Comparison of ENCODE assay signal across 1 cellular context in genomic region chr6:170366248-170366960, GRCh38.
A peak's percentile ranks its signal among the peaks of the same experiment; 100 is the strongest.
TF ChIP-seq lines count a peak whose summit lies in the region.

No MANE protein-coding gene starts in this region.

TF ChIP-seq in HepG2, 621 proteins besides CTCF, POLR2A, EP300 and RAD21 (continued from another document and continues in another):
- TF ChIP-seq ZXDC (CRISPR knock-in tag; IDR thresholded peaks at IDR 0.05), result no peak
- no peak for TF ChIP-seq RARG (CRISPR knock-in tag; IDR thresholded peaks at IDR 0.05; ENCODE audit: low read depth)
- no peak for TF ChIP-seq SP140L (CRISPR knock-in tag; IDR thresholded peaks at IDR 0.05; ENCODE audit: borderline replicate concordance)
- TF ChIP-seq JDP2 (CRISPR knock-in tag; IDR thresholded peaks at IDR 0.05; ENCODE audit: borderline replicate concordance), result no peak
- no peak for TF ChIP-seq HNRNPK (IDR thresholded peaks at IDR 0.05; ENCODE audit: low read depth, low read length, poor library complexity, severe bottlenecking)
- no peak for TF ChIP-seq HOXA7 (CRISPR knock-in tag; IDR thresholded peaks at IDR 0.05)
- TF ChIP-seq, protein P1, sequence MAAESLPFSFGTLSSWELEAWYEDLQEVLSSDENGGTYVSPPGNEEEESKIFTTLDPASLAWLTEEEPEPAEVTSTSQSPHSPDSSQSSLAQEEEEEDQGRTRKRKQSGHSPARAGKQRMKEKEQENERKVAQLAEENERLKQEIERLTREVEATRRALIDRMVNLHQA (CRISPR knock-in tag; IDR thresholded peaks at IDR 0.05), result no peak
- TF ChIP-seq ZNF253 (CRISPR knock-in tag; IDR thresholded peaks at IDR 0.05; ENCODE audit: borderline replicate concordance), result no peak
- TF ChIP-seq, protein P2, sequence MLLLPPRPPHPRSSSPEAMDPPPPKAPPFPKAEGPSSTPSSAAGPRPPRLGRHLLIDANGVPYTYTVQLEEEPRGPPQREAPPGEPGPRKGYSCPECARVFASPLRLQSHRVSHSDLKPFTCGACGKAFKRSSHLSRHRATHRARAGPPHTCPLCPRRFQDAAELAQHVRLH (CRISPR knock-in tag; IDR thresholded peaks at IDR 0.05; ENCODE audit: borderline replicate concordance, low read depth), result no peak
- TF ChIP-seq TRIM22 (IDR thresholded peaks at IDR 0.05), result no peak
- TF ChIP-seq, protein P3, sequence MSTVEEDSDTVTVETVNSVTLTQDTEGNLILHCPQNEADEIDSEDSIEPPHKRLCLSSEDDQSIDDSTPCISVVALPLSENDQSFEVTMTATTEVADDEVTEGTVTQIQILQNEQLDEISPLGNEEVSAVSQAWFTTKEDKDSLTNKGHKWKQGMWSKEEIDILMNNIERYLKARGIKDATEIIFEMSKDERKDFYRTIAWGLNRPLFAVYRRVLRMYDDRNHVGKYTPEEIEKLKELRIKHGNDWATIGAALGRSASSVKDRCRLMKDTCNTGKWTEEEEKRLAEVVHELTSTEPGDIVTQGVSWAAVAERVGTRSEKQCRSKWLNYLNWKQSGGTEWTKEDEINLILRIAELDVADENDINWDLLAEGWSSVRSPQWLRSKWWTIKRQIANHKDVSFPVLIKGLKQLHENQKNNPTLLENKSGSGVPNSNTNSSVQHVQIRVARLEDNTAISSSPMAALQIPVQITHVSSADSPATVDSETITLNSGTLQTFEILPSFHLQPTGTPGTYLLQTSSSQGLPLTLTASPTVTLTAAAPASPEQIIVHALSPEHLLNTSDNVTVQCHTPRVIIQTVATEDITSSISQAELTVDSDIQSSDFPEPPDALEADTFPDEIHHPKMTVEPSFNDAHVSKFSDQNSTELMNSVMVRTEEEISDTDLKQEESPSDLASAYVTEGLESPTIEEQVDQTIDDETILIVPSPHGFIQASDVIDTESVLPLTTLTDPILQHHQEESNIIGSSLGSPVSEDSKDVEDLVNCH (CRISPR knock-in tag; IDR thresholded peaks at IDR 0.05), result no peak
- no peak for TF ChIP-seq ETV6 (CRISPR knock-in tag; conservative IDR thresholded peaks at IDR 0.05)
- no peak for TF ChIP-seq PAX8 (CRISPR knock-in tag; IDR thresholded peaks at IDR 0.05; ENCODE audit: borderline replicate concordance)
- no peak for TF ChIP-seq SCMH1 (CRISPR knock-in tag; IDR thresholded peaks at IDR 0.05; ENCODE audit: borderline replicate concordance)
- TF ChIP-seq, protein P4, sequence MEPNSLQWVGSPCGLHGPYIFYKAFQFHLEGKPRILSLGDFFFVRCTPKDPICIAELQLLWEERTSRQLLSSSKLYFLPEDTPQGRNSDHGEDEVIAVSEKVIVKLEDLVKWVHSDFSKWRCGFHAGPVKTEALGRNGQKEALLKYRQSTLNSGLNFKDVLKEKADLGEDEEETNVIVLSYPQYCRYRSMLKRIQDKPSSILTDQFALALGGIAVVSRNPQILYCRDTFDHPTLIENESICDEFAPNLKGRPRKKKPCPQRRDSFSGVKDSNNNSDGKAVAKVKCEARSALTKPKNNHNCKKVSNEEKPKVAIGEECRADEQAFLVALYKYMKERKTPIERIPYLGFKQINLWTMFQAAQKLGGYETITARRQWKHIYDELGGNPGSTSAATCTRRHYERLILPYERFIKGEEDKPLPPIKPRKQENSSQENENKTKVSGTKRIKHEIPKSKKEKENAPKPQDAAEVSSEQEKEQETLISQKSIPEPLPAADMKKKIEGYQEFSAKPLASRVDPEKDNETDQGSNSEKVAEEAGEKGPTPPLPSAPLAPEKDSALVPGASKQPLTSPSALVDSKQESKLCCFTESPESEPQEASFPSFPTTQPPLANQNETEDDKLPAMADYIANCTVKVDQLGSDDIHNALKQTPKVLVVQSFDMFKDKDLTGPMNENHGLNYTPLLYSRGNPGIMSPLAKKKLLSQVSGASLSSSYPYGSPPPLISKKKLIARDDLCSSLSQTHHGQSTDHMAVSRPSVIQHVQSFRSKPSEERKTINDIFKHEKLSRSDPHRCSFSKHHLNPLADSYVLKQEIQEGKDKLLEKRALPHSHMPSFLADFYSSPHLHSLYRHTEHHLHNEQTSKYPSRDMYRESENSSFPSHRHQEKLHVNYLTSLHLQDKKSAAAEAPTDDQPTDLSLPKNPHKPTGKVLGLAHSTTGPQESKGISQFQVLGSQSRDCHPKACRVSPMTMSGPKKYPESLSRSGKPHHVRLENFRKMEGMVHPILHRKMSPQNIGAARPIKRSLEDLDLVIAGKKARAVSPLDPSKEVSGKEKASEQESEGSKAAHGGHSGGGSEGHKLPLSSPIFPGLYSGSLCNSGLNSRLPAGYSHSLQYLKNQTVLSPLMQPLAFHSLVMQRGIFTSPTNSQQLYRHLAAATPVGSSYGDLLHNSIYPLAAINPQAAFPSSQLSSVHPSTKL (CRISPR knock-in tag; IDR thresholded peaks at IDR 0.05), result peak; percentile 85
- peak; percentile 46; the same call in 1 of the 2 replicates for TF ChIP-seq ZBTB7B (CRISPR knock-in tag; IDR thresholded peaks at IDR 0.05)
- TF ChIP-seq MAFG (CRISPR knock-in tag; IDR thresholded peaks at IDR 0.05), result no peak
- no peak for TF ChIP-seq ZBTB21 (CRISPR knock-in tag; IDR thresholded peaks at IDR 0.05)
- TF ChIP-seq ATAD3A (CRISPR knock-in tag; IDR thresholded peaks at IDR 0.05), result no peak
- TF ChIP-seq TBP (CRISPR knock-in tag; IDR thresholded peaks at IDR 0.05), result no peak
- TF ChIP-seq GABPB1 (CRISPR knock-in tag; IDR thresholded peaks at IDR 0.05), result no peak
- no peak for TF ChIP-seq PRPF4 (IDR thresholded peaks at IDR 0.05; ENCODE audit: low read depth, low read length, poor library complexity, severe bottlenecking)
- TF ChIP-seq ZNF510 (CRISPR knock-in tag; IDR thresholded peaks at IDR 0.05; ENCODE audit: low read depth), result no peak
- TF ChIP-seq ZNF264 (CRISPR knock-in tag; IDR thresholded peaks at IDR 0.05), result no peak
- TF ChIP-seq ZBTB7A (CRISPR knock-in tag; IDR thresholded peaks at IDR 0.05), result no peak
- no peak for TF ChIP-seq ZNF234 (CRISPR knock-in tag; conservative IDR thresholded peaks at IDR 0.05)
- TF ChIP-seq HMG20B (CRISPR knock-in tag; conservative IDR thresholded peaks at IDR 0.05), result no peak
- TF ChIP-seq MED8 (CRISPR knock-in tag; IDR thresholded peaks at IDR 0.05; ENCODE audit: insufficient replicate concordance), result no peak
- TF ChIP-seq, protein P5, sequence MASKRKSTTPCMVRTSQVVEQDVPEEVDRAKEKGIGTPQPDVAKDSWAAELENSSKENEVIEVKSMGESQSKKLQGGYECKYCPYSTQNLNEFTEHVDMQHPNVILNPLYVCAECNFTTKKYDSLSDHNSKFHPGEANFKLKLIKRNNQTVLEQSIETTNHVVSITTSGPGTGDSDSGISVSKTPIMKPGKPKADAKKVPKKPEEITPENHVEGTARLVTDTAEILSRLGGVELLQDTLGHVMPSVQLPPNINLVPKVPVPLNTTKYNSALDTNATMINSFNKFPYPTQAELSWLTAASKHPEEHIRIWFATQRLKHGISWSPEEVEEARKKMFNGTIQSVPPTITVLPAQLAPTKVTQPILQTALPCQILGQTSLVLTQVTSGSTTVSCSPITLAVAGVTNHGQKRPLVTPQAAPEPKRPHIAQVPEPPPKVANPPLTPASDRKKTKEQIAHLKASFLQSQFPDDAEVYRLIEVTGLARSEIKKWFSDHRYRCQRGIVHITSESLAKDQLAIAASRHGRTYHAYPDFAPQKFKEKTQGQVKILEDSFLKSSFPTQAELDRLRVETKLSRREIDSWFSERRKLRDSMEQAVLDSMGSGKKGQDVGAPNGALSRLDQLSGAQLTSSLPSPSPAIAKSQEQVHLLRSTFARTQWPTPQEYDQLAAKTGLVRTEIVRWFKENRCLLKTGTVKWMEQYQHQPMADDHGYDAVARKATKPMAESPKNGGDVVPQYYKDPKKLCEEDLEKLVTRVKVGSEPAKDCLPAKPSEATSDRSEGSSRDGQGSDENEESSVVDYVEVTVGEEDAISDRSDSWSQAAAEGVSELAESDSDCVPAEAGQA (IDR thresholded peaks at IDR 0.05; ENCODE audit: low read depth), result no peak
- TF ChIP-seq, protein P5 (CRISPR knock-in tag; IDR thresholded peaks at IDR 0.05; ENCODE audit: borderline replicate concordance), result no peak
- no peak for TF ChIP-seq ZNF773 (CRISPR knock-in tag; IDR thresholded peaks at IDR 0.05; ENCODE audit: borderline replicate concordance)
- no peak for TF ChIP-seq SAFB2 (CRISPR knock-in tag; IDR thresholded peaks at IDR 0.05; ENCODE audit: borderline replicate concordance, low read depth)
- 0 out of 2 replicates have a peak, but pooled peaks have one; percentile 35 for TF ChIP-seq MIXL1 (CRISPR knock-in tag; IDR thresholded peaks at IDR 0.05)
- no peak for TF ChIP-seq PAWR (CRISPR knock-in tag; IDR thresholded peaks at IDR 0.05; ENCODE audit: borderline replicate concordance)
- TF ChIP-seq ZNF414 (CRISPR knock-in tag; IDR thresholded peaks at IDR 0.05), result no peak
- TF ChIP-seq, protein P6, sequence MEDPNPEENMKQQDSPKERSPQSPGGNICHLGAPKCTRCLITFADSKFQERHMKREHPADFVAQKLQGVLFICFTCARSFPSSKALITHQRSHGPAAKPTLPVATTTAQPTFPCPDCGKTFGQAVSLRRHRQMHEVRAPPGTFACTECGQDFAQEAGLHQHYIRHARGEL (CRISPR knock-in tag; IDR thresholded peaks at IDR 0.05), result no peak
- TF ChIP-seq ATF1 (CRISPR knock-in tag; IDR thresholded peaks at IDR 0.05), result no peak
- TF ChIP-seq GPN1 (CRISPR knock-in tag; IDR thresholded peaks at IDR 0.05; ENCODE audit: borderline replicate concordance), result no peak
- 0 out of 2 replicates have a peak, but pooled peaks have one; percentile 42 for TF ChIP-seq ZNF616 (CRISPR knock-in tag; IDR thresholded peaks at IDR 0.05; ENCODE audit: low read depth)
- peak; percentile 67 for TF ChIP-seq XRCC5 (optimal IDR thresholded peaks at IDR 0.05; ENCODE audit: low read length)
- TF ChIP-seq DNMT1 (CRISPR knock-in tag; IDR thresholded peaks at IDR 0.05), result no peak
- TF ChIP-seq POGK (CRISPR knock-in tag; conservative IDR thresholded peaks at IDR 0.05), result no peak
- no peak for TF ChIP-seq HNRNPH1 (optimal IDR thresholded peaks at IDR 0.05; ENCODE audit: low read depth, low read length)
- TF ChIP-seq EZH2 (conservative IDR thresholded peaks at IDR 0.05; ENCODE audit: low read depth, low read length), result no peak
- TF ChIP-seq MAFF (IDR thresholded peaks at IDR 0.05; ENCODE audit: low read depth, low read length), result no peak
